In the genomic region with DNA sequence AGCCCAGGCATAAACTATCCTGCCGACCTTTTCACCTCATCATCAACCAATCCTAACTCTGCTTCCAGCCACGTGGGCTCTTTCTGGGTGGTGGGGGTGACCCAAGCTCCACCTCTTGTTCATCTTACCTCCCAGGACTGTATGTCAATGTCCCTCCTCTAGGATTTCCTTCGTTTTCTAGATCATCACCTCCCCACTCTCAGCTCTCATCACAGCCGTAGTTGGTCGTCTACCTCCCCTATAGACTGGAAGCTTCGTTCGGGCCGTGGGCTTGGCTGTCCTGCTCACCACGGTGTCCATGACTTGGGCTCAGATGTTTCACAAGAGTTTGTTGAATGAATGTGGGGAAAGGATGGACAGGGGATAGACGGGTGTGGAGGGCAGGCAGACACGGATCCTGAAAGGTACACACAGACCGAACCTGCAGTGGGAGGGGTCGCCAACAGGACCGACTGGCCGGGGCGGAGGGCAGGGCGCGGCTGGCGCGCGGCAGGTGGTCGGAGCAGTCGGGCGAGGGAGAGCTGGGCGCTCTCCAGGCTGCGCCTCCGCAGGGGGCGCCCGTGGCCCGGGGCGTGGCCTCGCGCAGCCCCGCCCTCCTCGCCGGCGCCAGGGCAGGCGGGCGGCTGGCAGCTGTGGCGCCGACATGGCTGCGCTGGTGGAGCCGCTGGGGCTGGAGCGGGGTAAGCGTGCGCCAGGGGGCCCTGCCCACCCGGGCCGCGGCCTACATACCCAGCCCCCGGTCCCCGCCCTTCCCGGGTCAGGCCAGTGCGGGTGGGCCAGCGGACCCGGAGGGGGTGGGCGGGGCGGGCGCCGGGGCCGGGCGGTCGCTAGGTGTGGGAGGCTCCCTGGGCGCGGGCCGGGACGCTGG, we compare ENCODE assay signal across 8 cellular contexts. TPM values are rescaled to one million over a fixed set of nuclear protein-coding genes. Genes with fewer than 3 reads are reported as not detected.
DNase-seq lines count a peak whose midpoint lies in the region; ATAC-seq and TF ChIP-seq lines count a peak whose summit lies in the region.

LIN7B (plus strand) TSS at position 609 of the 868 bp plus-strand sequence; CDS start at position 644, 35 bp downstream.

- H3K36me3 Mint-ChIP-seq in activated T-cell treated with anti-CD3 and anti-CD28 coated beads, Interleukin-2, amount 50 U/mL, for 72 hours (ENCODE audit: insufficient read depth in 2 of 2), result peaks cover 0 to under 1% of the 10 kb centered on the region in 2 donors
- peaks cover 0 to 5% (median 0%) of the 10 kb centered on the region in 3 donors for H3K36me3 Mint-ChIP-seq in naive thymus-derived CD8-positive, alpha-beta T cell

- no peaks in the 10 kb centered on the region for H3K9me3 Mint-ChIP-seq in activated T-cell treated with anti-CD3 and anti-CD28 coated beads, Interleukin-2, amount 50 U/mL, for 72 hours
- H3K9me3 Mint-ChIP-seq in naive thymus-derived CD8-positive, alpha-beta T cell, result no peaks in the 10 kb centered on the region

- peak within 1 kb of the TSS; percentile 58 for H3K4me3 ChIP-seq in HUES48 (ENCODE audit: low read depth, low read length)
- H3K4me3 ChIP-seq in PC-9, result peak within 1 kb of the TSS; percentile 91
- H3K4me3 ChIP-seq in subcutaneous abdominal adipose tissue (ENCODE audit: low read depth in 1 of 5, low read length in 5 of 5), result peak within 1 kb of the TSS; percentile 52 to 87 (median 79)

- no peaks in the 10 kb centered on the region for H4K20me1 ChIP-seq in PC-9 (ENCODE audit: insufficient read depth)

- DNase-seq in Ammon's horn (ENCODE audit: low spot score) (peak; percentile 79), PC-9 (peak; percentile 50 to 85), fibroblast of gingiva (ENCODE audit: low read depth) (peak; percentile 52)
- DNase-seq in activated T-cell treated with anti-CD3 and anti-CD28 coated beads, Interleukin-2, amount 50 U/mL, for 72 hours, result peak; percentile 78 to 90
- DNase-seq in naive thymus-derived CD8-positive, alpha-beta T cell, result peak; percentile 64 to 88 (median 81)

- BruUV-seq in PC-9 (replicated peaks; lab: Mats Ljungman, UMichigan), result no TSS peak

- H3K4me1 ChIP-seq in HUES48 (ENCODE audit: control insufficient read depth, insufficient read depth, low read length) (peaks cover 8% of the 10 kb centered on the region), PC-9 (replicated peaks; ENCODE audit: insufficient read depth) (peaks cover 16% of the 10 kb centered on the region), subcutaneous abdominal adipose tissue (ENCODE audit: control insufficient read depth in 5 of 5, insufficient read depth in 5 of 5, low read length in 5 of 5) (peaks cover 7 to 46% (median 36%) of the 10 kb centered on the region in 5 donors)

- peak within 1 kb of the TSS; percentile 76 for H3K27ac Mint-ChIP-seq in activated T-cell treated with anti-CD3 and anti-CD28 coated beads, Interleukin-2, amount 50 U/mL, for 72 hours
- peak within 1 kb of the TSS; percentile 24 to 94 (median 86) for H3K27ac Mint-ChIP-seq in naive thymus-derived CD8-positive, alpha-beta T cell

- H3K9me3 ChIP-seq in HUES48 (ENCODE audit: control insufficient read depth, insufficient read depth, low read length), result no peaks in the 10 kb centered on the region
- H3K9me3 ChIP-seq in PC-9 (ENCODE audit: insufficient read depth, low read depth), result no peaks in the 10 kb centered on the region
- no peaks in the 10 kb centered on the region for H3K9me3 ChIP-seq in subcutaneous abdominal adipose tissue (ENCODE audit: control insufficient read depth in 5 of 5, low read length in 5 of 5)

- H3K9me2 ChIP-seq in PC-9 (ENCODE audit: insufficient read depth), result no peaks in the 10 kb centered on the region

- CTCF ChIA-PET in PC-9 (lab: Charles Lee), result interaction anchor here (0.6 to 1.3 kb wide), 6 partner anchors 14 to 111 kb away, joined by 3 to 11 read pairs (median 4); no protein-coding TSS in a partner anchor

- peaks cover 42% of the 10 kb centered on the region for H3F3A ChIP-seq in PC-9 (ENCODE audit: insufficient read depth, low read depth)

- POLR2A ChIA-PET in PC-9 (lab: Charles Lee; ENCODE audit: unreplicated experiment), result interaction anchor here (0.6 to 1.1 kb wide), 4 partner anchors 16 to 734 kb away, joined by 4 to 14 read pairs (median 4); partner anchors contain the start of gene NTF4
- POLR2A ChIA-PET in naive thymus-derived CD8-positive, alpha-beta T cell (lab: Charles Lee), result interaction anchor here (0.7 to 2.3 kb wide), 9 partner anchors 8 to 121 kb away, joined by 3 to 12 read pairs (median 5); partner anchors contain the start of genes CGB7, GYS1 and RUVBL2

- peak within 1 kb of the TSS; percentile 97 for H2AFZ ChIP-seq in PC-9

- H3K27me3 ChIP-seq in HUES48 (ENCODE audit: control insufficient read depth, insufficient read depth, low read length), result peaks cover 4% of the 10 kb centered on the region
- H3K27me3 ChIP-seq in PC-9 (ENCODE audit: insufficient read depth, low read depth), result no peaks in the 10 kb centered on the region
- no peaks in the 10 kb centered on the region for H3K27me3 ChIP-seq in subcutaneous abdominal adipose tissue (ENCODE audit: control insufficient read depth in 5 of 5, insufficient read depth in 4 of 5, low read length in 5 of 5)

- peak; percentile 48; the same call in 1 of the 2 replicates for TF ChIP-seq CTCF in PC-9 (conservative IDR thresholded peaks at IDR 0.05)

- peak within 1 kb of the TSS; percentile 99 for H3K4me2 ChIP-seq in PC-9

- intact Hi-C loops in PC-9 (cut with micrococcal nuclease; ENCODE audit: unreplicated experiment), result no loop called here

- ATAC-seq in GM19025 (IDR thresholded peaks at IDR 0.05; ENCODE audit: low read depth, unreplicated experiment), result peak; percentile 52
- peak; percentile 74 for ATAC-seq in activated T-cell treated with anti-CD3 and anti-CD28 coated beads, Interleukin-2, amount 50 U/mL, for 72 hours (replicated peaks in 1 of 2)
- ATAC-seq in naive thymus-derived CD8-positive, alpha-beta T cell, result peak; percentile 62 to 65

- H3K4me1 Mint-ChIP-seq in activated T-cell treated with anti-CD3 and anti-CD28 coated beads, Interleukin-2, amount 50 U/mL, for 72 hours (ENCODE audit: low read depth), result peaks cover 35% of the 10 kb centered on the region
- peaks cover 15 to 44% (median 39%) of the 10 kb centered on the region in 4 donors for H3K4me1 Mint-ChIP-seq in naive thymus-derived CD8-positive, alpha-beta T cell

- H3K27ac ChIP-seq in HUES48 (ENCODE audit: low read depth, low read length) (peak within 1 kb of the TSS; percentile 50), PC-9 (no peak within 1 kb of the TSS), subcutaneous abdominal adipose tissue (ENCODE audit: low read depth, low read length) (peak within 1 kb of the TSS; percentile 37)

- no peaks in the 10 kb centered on the region for H3K79me2 ChIP-seq in PC-9 (ENCODE audit: low read depth)

- H3K36me3 ChIP-seq in HUES48 (ENCODE audit: control insufficient read depth, insufficient read depth, low read length) (peaks cover 8% of the 10 kb centered on the region), PC-9 (ENCODE audit: low read depth) (no peaks in the 10 kb centered on the region), subcutaneous abdominal adipose tissue (ENCODE audit: control insufficient read depth in 5 of 5, insufficient read depth in 5 of 5, low read length in 5 of 5) (peaks cover 0 to 5% (median 2%) of the 10 kb centered on the region in 5 donors)

- no peaks in the 10 kb centered on the region for H3K27me3 Mint-ChIP-seq in activated T-cell treated with anti-CD3 and anti-CD28 coated beads, Interleukin-2, amount 50 U/mL, for 72 hours (ENCODE audit: low read depth)
- H3K27me3 Mint-ChIP-seq in naive thymus-derived CD8-positive, alpha-beta T cell, result no peaks in the 10 kb centered on the region

- peak within 1 kb of the TSS; percentile 83 to 93 for H3K4me3 Mint-ChIP-seq in activated T-cell treated with anti-CD3 and anti-CD28 coated beads, Interleukin-2, amount 50 U/mL, for 72 hours
- H3K4me3 Mint-ChIP-seq in naive thymus-derived CD8-positive, alpha-beta T cell, result peak within 1 kb of the TSS; percentile 81 to 93 (median 89)

- H3K9ac ChIP-seq in HUES48 (ENCODE audit: low read depth, low read length), result no peak within 1 kb of the TSS
- H3K9ac ChIP-seq in subcutaneous abdominal adipose tissue (ENCODE audit: low read length in 5 of 5), result peak within 1 kb of the TSS in 4 of 5 donors; percentile 59 to 86 (median 67)

RNA-seq across cellular contexts. Expression of gene LIN7B, which starts in this region (rescaled TPM):
- 6.5 and 7.0 TPM in 2 replicates for total RNA-seq in PC-9 (2021)
- 1 to 10 TPM; 5.1 to 7.7 TPM for total RNA-seq in activated T-cell treated with anti-CD3 and anti-CD28 coated beads, Interleukin-2, amount 50 U/mL, for 72 hours
- 10 to 100 TPM; 15.7 to 16.2 TPM for total RNA-seq in naive thymus-derived CD8-positive, alpha-beta T cell
- 1 to 10 TPM; 5.5 to 9.2 (median 5.6) TPM for polyA plus RNA-seq in naive thymus-derived CD8-positive, alpha-beta T cell
